Comparison of ENCODE assay signal across 24 cellular contexts in genomic region chr20:1646975-1647431, GRCh38. TPM values are rescaled to one million over a fixed set of nuclear protein-coding genes. Genes with fewer than 3 reads are reported as not detected.
DNase-seq lines count a peak whose midpoint lies in the region; ATAC-seq and TF ChIP-seq lines count a peak whose summit lies in the region.
"Had no signal": no experiment of that assay in that cellular context is flagged by ENCODE, and none has a peak within 500 bp of the region (broad histone marks: within the 10 kb centered on the region; RNA-seq: fewer than 3 reads in every experiment).

No MANE protein-coding gene starts in this region.

- no peaks in the 10 kb centered on the region for H3K27me3 Mint-ChIP-seq in activated CD4-positive, alpha-beta T cell treated with anti-CD3 and anti-CD28 coated beads, Interleukin-2, amount 10 ng/mL, durations not matched to agents 24 days and 14 days
- H3K27me3 Mint-ChIP-seq in T-cell, result no peaks in the 10 kb centered on the region
- no peaks in the 10 kb centered on the region for H3K27me3 Mint-ChIP-seq in activated naive CD4-positive, alpha-beta T cell treated with anti-CD3 and anti-CD28 coated beads, Interleukin-2, amount 50 U/mL, for 24 hours

- no peaks in the 10 kb centered on the region for H3K9me3 ChIP-seq in tibial artery
- H3K9me3 ChIP-seq: BLaER1, neutrophil, Peyer's patch, psoas muscle, upper lobe of right lung had no signal

- peaks cover 4% of the 10 kb centered on the region for H3K9me3 Mint-ChIP-seq in activated CD4-positive, alpha-beta T cell treated with anti-CD3 and anti-CD28 coated beads, Interleukin-2, amount 10 ng/mL, durations not matched to agents 24 days and 14 days
- peaks cover 0 to 3% (median 2%) of the 10 kb centered on the region in 3 donors for H3K9me3 Mint-ChIP-seq in T-cell
- H3K9me3 Mint-ChIP-seq in activated naive CD4-positive, alpha-beta T cell treated with anti-CD3 and anti-CD28 coated beads, Interleukin-2, amount 50 U/mL, for 24 hours, result peaks cover 7% of the 10 kb centered on the region
- H3K9me3 Mint-ChIP-seq: activated B cell treated with CpG ODN at 0.5 μM for 24 hours; dendritic cell treated with granulocyte-macrophage colony-stimulating factor and Interleukin-4, amounts not matched to agents 40 ng/mL and 50 ng/mL, for 4 days had no signal

- H3K27me3 ChIP-seq in tibial artery, result no peaks in the 10 kb centered on the region
- H3K27me3 ChIP-seq: BLaER1, cardiac muscle cell, neutrophil, Peyer's patch, upper lobe of right lung had no signal

- ATAC-seq in T-cell (replicated peaks in 1 of 4), result peak; percentile 49 to 72 (median 68)
- ATAC-seq: psoas muscle, upper lobe of right lung had no signal

- TF ChIP-seq CTCF in tibial artery (IDR thresholded peaks at IDR 0.05), result no peak

- peaks cover 45% of the 10 kb centered on the region for H3K4me1 Mint-ChIP-seq in activated CD4-positive, alpha-beta T cell treated with anti-CD3 and anti-CD28 coated beads, Interleukin-2, amount 10 ng/mL, durations not matched to agents 24 days and 14 days
- peaks cover 50 to 62% (median 59%) of the 10 kb centered on the region in 3 donors for H3K4me1 Mint-ChIP-seq in T-cell
- peaks cover 65% of the 10 kb centered on the region for H3K4me1 Mint-ChIP-seq in activated naive CD4-positive, alpha-beta T cell treated with anti-CD3 and anti-CD28 coated beads, Interleukin-2, amount 50 U/mL, for 24 hours

- H3K36me3 Mint-ChIP-seq in activated CD4-positive, alpha-beta T cell treated with anti-CD3 and anti-CD28 coated beads, Interleukin-2, amount 10 ng/mL, durations not matched to agents 24 days and 14 days (ENCODE audit: low read depth), result peaks cover 61% of the 10 kb centered on the region
- peaks cover 41% of the 10 kb centered on the region for H3K36me3 Mint-ChIP-seq in T-cell
- peaks cover 26% of the 10 kb centered on the region for H3K36me3 Mint-ChIP-seq in activated naive CD4-positive, alpha-beta T cell treated with anti-CD3 and anti-CD28 coated beads, Interleukin-2, amount 50 U/mL, for 24 hours

- H3K4me3 ChIP-seq in tibial artery, result no peak overlapping the region
- H3K4me3 ChIP-seq: BLaER1, cardiac muscle cell, Peyer's patch, psoas muscle, upper lobe of right lung had no signal

- peak overlapping the region; percentile 29 for H3K4me3 Mint-ChIP-seq in activated CD4-positive, alpha-beta T cell treated with anti-CD3 and anti-CD28 coated beads, Interleukin-2, amount 10 ng/mL, durations not matched to agents 24 days and 14 days
- peak overlapping the region in 2 of 3 donors; percentile 39 to 64 for H3K4me3 Mint-ChIP-seq in T-cell
- no peak overlapping the region for H3K4me3 Mint-ChIP-seq in activated naive CD4-positive, alpha-beta T cell treated with anti-CD3 and anti-CD28 coated beads, Interleukin-2, amount 50 U/mL, for 24 hours
- H3K4me3 Mint-ChIP-seq: activated B cell treated with CpG ODN at 0.5 μM for 24 hours; dendritic cell treated with granulocyte-macrophage colony-stimulating factor and Interleukin-4, amounts not matched to agents 40 ng/mL and 50 ng/mL, for 4 days had no signal

- DNase-seq in activated CD4-positive, alpha-beta T cell treated with anti-CD3 and anti-CD28 coated beads, Interleukin-2, amount 10 ng/mL, durations not matched to agents 24 days and 14 days, result no peak
- DNase-seq in activated CD4-positive, alpha-beta T cell treated with anti-CD3 and anti-CD28 coated beads for 4 hours, result no peak
- DNase-seq in T-cell (no peak), tibial artery (no peak), DMS79 (lab: John Stamatoyannopoulos, UW) (no peak), activated gamma-delta T cell treated with Interleukin-2 at 50 U/mL for 16 hours (no peak)
- DNase-seq in stimulated activated CD4-positive, alpha-beta T cell treated with anti-CD3 and anti-CD28 coated beads, Interleukin-4, amount 100 ng/mL, for 1 hour, result peak; percentile 41
- DNase-seq: activated B cell treated with CpG ODN at 0.5 μM for 24 hours, amygdala, GOT3, NCI-H2171, NCI-H524 treated with DMSO at 0.1 percent for 48 hours, psoas muscle, T-helper 9 cell, upper lobe of right lung had no signal

- POLR2A ChIA-PET in T-cell (lab: Charles Lee), result no interaction called here

- intact Hi-C loops in activated CD4-positive, alpha-beta T cell treated with anti-CD3 and anti-CD28 coated beads, Interleukin-2, amount 10 ng/mL, durations not matched to agents 24 days and 14 days (cut with micrococcal nuclease), result loop anchor here (1.0 to 5.0 kb wide), 2 partner anchors 18 to 40 kb away; no protein-coding TSS in a partner anchor
- intact Hi-C loops in tibial artery (cut with DNase I; ENCODE audit: low total_unique reads), result no loop called here

- no peaks in the 10 kb centered on the region for H3K4me1 ChIP-seq in tibial artery
- H3K4me1 ChIP-seq: psoas muscle, upper lobe of right lung had no signal

- no peak overlapping the region for H3K27ac ChIP-seq in tibial artery
- H3K27ac ChIP-seq: BLaER1, cardiac muscle cell, neutrophil, Peyer's patch, psoas muscle, upper lobe of right lung had no signal

- CTCF ChIA-PET in T-cell (lab: Charles Lee), result no interaction called here

- peak overlapping the region; percentile 92 for H3K27ac Mint-ChIP-seq in activated CD4-positive, alpha-beta T cell treated with anti-CD3 and anti-CD28 coated beads, Interleukin-2, amount 10 ng/mL, durations not matched to agents 24 days and 14 days
- peak overlapping the region; percentile 65 to 84 for H3K27ac Mint-ChIP-seq in T-cell
- peak overlapping the region; percentile 72 for H3K27ac Mint-ChIP-seq in activated naive CD4-positive, alpha-beta T cell treated with anti-CD3 and anti-CD28 coated beads, Interleukin-2, amount 50 U/mL, for 24 hours
- H3K27ac Mint-ChIP-seq: activated B cell treated with CpG ODN at 0.5 μM for 24 hours; dendritic cell treated with granulocyte-macrophage colony-stimulating factor and Interleukin-4, amounts not matched to agents 40 ng/mL and 50 ng/mL, for 4 days had no signal

- H3K36me3 ChIP-seq in tibial artery, result no peaks in the 10 kb centered on the region
- H3K36me3 ChIP-seq: BLaER1, cardiac muscle cell, neutrophil, Peyer's patch, upper lobe of right lung had no signal

RNA-seq across cellular contexts. Expression of gene SIRPG, which starts 10.6 kb away (rescaled TPM):
- 33.8 and 34.3 TPM in 2 replicates for total RNA-seq in activated CD4-positive, alpha-beta T cell treated with anti-CD3 and anti-CD28 coated beads, Interleukin-2, amount 10 ng/mL, durations not matched to agents 24 days and 14 days
- 10 to 100 TPM; 25.4 to 59.5 (median 28.6) TPM for total RNA-seq in T-cell
- total RNA-seq: A673, activated B cell treated with CpG ODN at 0.5 μM for 24 hours, cardiac muscle cell, lung microvascular endothelial cell, SK-MEL-5 had no signal

RNA-seq across cellular contexts. Expression of gene SIRPB1, which starts 27.2 kb away (rescaled TPM):
- total RNA-seq in activated CD4-positive, alpha-beta T cell treated with anti-CD3 and anti-CD28 coated beads, Interleukin-2, amount 10 ng/mL, durations not matched to agents 24 days and 14 days, result 0.82 and 2.8 TPM in 2 replicates
- 1 to 10 TPM in 4 of 5 donors, under 1 TPM in 1; 0.62 to 6.2 (median 3.1) TPM for total RNA-seq in T-cell
- total RNA-seq: A673, cardiac muscle cell had no signal
